In genomic region chr7:158280467-158281154, GRCh38 we compare ENCODE assay signal across 19 cellular contexts.
"Had no signal": no experiment of that assay in that cellular context is flagged by ENCODE, and none has a peak within 500 bp of the region (broad histone marks: within the 10 kb centered on the region; RNA-seq: fewer than 3 reads in every experiment).

No MANE protein-coding gene starts in this region.

- H3K4me3 Mint-ChIP-seq: activated CD4-positive, alpha-beta T cell treated with anti-CD3 and anti-CD28 coated beads, Interleukin-2, amount 10 ng/mL, durations not matched to agents 7 days and 5 days; activated CD8-positive, alpha-beta T cell treated with anti-CD3 and anti-CD28 coated beads, Interleukin-2, amount 10 ng/mL, durations not matched to agents 7 days and 5 days; activated T-cell treated with anti-CD3 and anti-CD28 coated beads, Interleukin-2, amount 50 U/mL, for 24 hours; dendritic cell treated with granulocyte-macrophage colony-stimulating factor and Interleukin-4, amounts not matched to agents 40 ng/mL and 50 ng/mL, for 4 days; nephron had no signal

- H3K27ac ChIP-seq: ascending aorta, esophagus muscularis mucosa, gastroesophageal sphincter, heart right ventricle, lower lobe of right lung had no signal

- H3K27me3 ChIP-seq: ascending aorta had no signal

- H3K27ac Mint-ChIP-seq: activated CD4-positive, alpha-beta T cell treated with anti-CD3 and anti-CD28 coated beads, Interleukin-2, amount 10 ng/mL, durations not matched to agents 7 days and 5 days; activated CD8-positive, alpha-beta T cell treated with anti-CD3 and anti-CD28 coated beads, Interleukin-2, amount 10 ng/mL, durations not matched to agents 7 days and 5 days; activated T-cell treated with anti-CD3 and anti-CD28 coated beads, Interleukin-2, amount 50 U/mL, for 24 hours; dendritic cell treated with granulocyte-macrophage colony-stimulating factor and Interleukin-4, amounts not matched to agents 40 ng/mL and 50 ng/mL, for 4 days; nephron; progenitor cell of endocrine pancreas had no signal

- H3K4me1 Mint-ChIP-seq: activated CD4-positive, alpha-beta T cell treated with anti-CD3 and anti-CD28 coated beads, Interleukin-2, amount 10 ng/mL, durations not matched to agents 7 days and 5 days; nephron had no signal

- H3K36me3 ChIP-seq: ascending aorta, esophagus muscularis mucosa, gastroesophageal sphincter, heart right ventricle, lower lobe of right lung had no signal

- DNase-seq: activated CD4-positive, alpha-beta T cell treated with anti-CD3 and anti-CD28 coated beads, Interleukin-2, amount 10 ng/mL, durations not matched to agents 7 days and 5 days; activated CD8-positive, alpha-beta T cell treated with anti-CD3 and anti-CD28 coated beads, Interleukin-2, amount 10 ng/mL, durations not matched to agents 7 days and 5 days; activated naive CD4-positive, alpha-beta T cell treated with anti-CD3 and anti-CD28 coated beads, Interleukin-2, amount 50 U/mL, for 16 hours; activated T-cell treated with anti-CD3 and anti-CD28 coated beads, Interleukin-2, amount 50 U/mL, for 24 hours; cerebellar nuclear complex; effector CD8-positive, alpha-beta T cell; heart right ventricle; lower lobe of right lung; nucleus accumbens; stimulated activated CD4-positive, alpha-beta T cell treated with anti-CD3 and anti-CD28 coated beads, Interleukin-2, amount 100 ng/mL, for 24 hours; stimulated activated naive CD8-positive, alpha-beta T cell treated with anti-CD3 and anti-CD28 coated beads, Interleukin-15, Interleukin-2, amounts not matched to agents 100 U/mL and 50 U/mL, for 24 hours; T1000; trophoblast cell had no signal

- H3K4me1 ChIP-seq: ascending aorta, esophagus muscularis mucosa, gastroesophageal sphincter, heart right ventricle, lower lobe of right lung had no signal

- H3K9me3 ChIP-seq: ascending aorta, lower lobe of right lung had no signal

- H3K4me3 ChIP-seq: ascending aorta, esophagus muscularis mucosa, gastroesophageal sphincter, heart right ventricle, lower lobe of right lung had no signal

- H3K27me3 Mint-ChIP-seq: activated CD4-positive, alpha-beta T cell treated with anti-CD3 and anti-CD28 coated beads, Interleukin-2, amount 10 ng/mL, durations not matched to agents 7 days and 5 days; activated T-cell treated with anti-CD3 and anti-CD28 coated beads, Interleukin-2, amount 50 U/mL, for 24 hours; dendritic cell treated with granulocyte-macrophage colony-stimulating factor and Interleukin-4, amounts not matched to agents 40 ng/mL and 50 ng/mL, for 4 days; progenitor cell of endocrine pancreas had no signal

- H3K9me3 Mint-ChIP-seq: activated T-cell treated with anti-CD3 and anti-CD28 coated beads, Interleukin-2, amount 50 U/mL, for 24 hours; dendritic cell treated with granulocyte-macrophage colony-stimulating factor and Interleukin-4, amounts not matched to agents 40 ng/mL and 50 ng/mL, for 4 days had no signal
